Comparison of ENCODE assay signal across 19 cellular contexts in genomic region chrX:110277609-110278008, GRCh38. TPM values are rescaled to one million over a fixed set of nuclear protein-coding genes. Genes with fewer than 3 reads are reported as not detected.
A peak's percentile ranks its signal among the peaks of the same experiment; 100 is the strongest.
DNase-seq lines count a peak whose midpoint lies in the region; ATAC-seq, FAIRE-seq and TF ChIP-seq lines count a peak whose summit lies in the region.
"Had no signal": no experiment of that assay in that cellular context is flagged by ENCODE, and none has a peak within 500 bp of the region (broad histone marks: within the 10 kb centered on the region; RNA-seq: fewer than 3 reads in every experiment).

No MANE protein-coding gene starts in this region.

- H4K20me1 ChIP-seq in PC-9 (ENCODE audit: insufficient read depth) (0 out of 2 replicates have a peak, but pooled peaks cover 4% of the 10 kb centered on the region), endothelial cell of umbilical vein (replicated peaks; ENCODE audit: control insufficient read depth, extremely low read depth, insufficient read depth, low read length) (no peaks in the 10 kb centered on the region)

- no peak for TF ChIP-seq RAD21 in A549 (conservative IDR thresholded peaks at IDR 0.05 in 1 of 2, IDR thresholded peaks at IDR 0.05 in 1 of 2)

- H2AFZ ChIP-seq in PC-9, result no peak overlapping the region
- no peak overlapping the region for H2AFZ ChIP-seq in endothelial cell of umbilical vein (ENCODE audit: low read depth, low read length)

- dilution Hi-C loops in endothelial cell of umbilical vein (cut with MboI; ENCODE audit: extremely low pct_ligation_motif_present, low sequenced_read_pairs), result no loop called here

- H3K36me3 ChIP-seq in PC-9 (ENCODE audit: low read depth) (0 out of 2 replicates have a peak, but pooled peaks cover 4% of the 10 kb centered on the region), endothelial cell of umbilical vein (ENCODE audit: control insufficient read depth in 2 of 2, extremely low read depth in 1 of 2, insufficient read depth in 2 of 2, low read length in 2 of 2) (no peaks in the 10 kb centered on the region), spleen (no peaks in the 10 kb centered on the region)
- H3K36me3 ChIP-seq: SJCRH30 had no signal

- no peaks in the 10 kb centered on the region for H3K9me1 ChIP-seq in endothelial cell of umbilical vein (replicated peaks; ENCODE audit: control insufficient read depth, extremely low read depth, insufficient read depth, low read length)

- ATAC-seq in A549, result no peak

- H3K79me2 ChIP-seq in PC-9 (ENCODE audit: low read depth), result peaks cover 58% of the 10 kb centered on the region
- peaks cover 5% of the 10 kb centered on the region for H3K79me2 ChIP-seq in endothelial cell of umbilical vein (ENCODE audit: control insufficient read depth, insufficient read depth, low read length)

- H3K4me1 ChIP-seq in A549 (peaks cover 45% of the 10 kb centered on the region), PC-9 (replicated peaks; ENCODE audit: insufficient read depth) (0 out of 2 replicates have a peak, but pooled peaks cover 5% of the 10 kb centered on the region), endothelial cell of umbilical vein (ENCODE audit: control insufficient read depth, extremely low read depth, insufficient read depth, low read length) (no peaks in the 10 kb centered on the region), spleen (peaks cover 0 to 2% (median 0%) of the 10 kb centered on the region in 6 donors)
- H3K4me1 ChIP-seq: SJCRH30 had no signal

- TF ChIP-seq EP300 in A549 (IDR thresholded peaks at IDR 0.05), result no peak

- FAIRE-seq in A549 (lab: Jason Lieb, UNC), result peak; percentile 96
- FAIRE-seq in GM19239 (lab: Jason Lieb, UNC), result peak; percentile 80
- peak; percentile 8 for FAIRE-seq in endothelial cell of umbilical vein (lab: Jason Lieb, UNC)

- BruUV-seq in PC-9 (replicated peaks; lab: Mats Ljungman, UMichigan) (no TSS peak), endothelial cell of umbilical vein (replicated peaks; lab: Mats Ljungman, UMichigan) (no TSS peak)

- TF ChIP-seq POLR2A in A549 (IDR thresholded peaks at IDR 0.05; ENCODE audit: low read length) (no peak), endothelial cell of umbilical vein (IDR thresholded peaks at IDR 0.05; ENCODE audit: low read depth, low read length) (no peak), spleen (IDR thresholded peaks at IDR 0.05) (no peak), erythroblast (IDR thresholded peaks at IDR 0.05; ENCODE audit: low read length) (no peak)

- peaks cover 19% of the 10 kb centered on the region; the same call in 1 of the 2 replicates for H3F3A ChIP-seq in PC-9 (ENCODE audit: insufficient read depth, low read depth)

- no peak overlapping the region for H3K9ac ChIP-seq in endothelial cell of umbilical vein (replicated peaks; ENCODE audit: extremely low read depth, insufficient read depth, low read length)

- no peak overlapping the region for H3K27ac ChIP-seq in A549
- peak overlapping the region; percentile 41; the same call in 1 of the 2 replicates for H3K27ac ChIP-seq in PC-9
- no peak overlapping the region for H3K27ac ChIP-seq in endothelial cell of umbilical vein (ENCODE audit: insufficient read depth, low read depth, low read length)
- no peak overlapping the region for H3K27ac ChIP-seq in spleen
- H3K27ac ChIP-seq: SJCRH30 had no signal

- CTCF ChIA-PET in A549 (lab: Yijun Ruan, JAX), result interaction anchor here (1.4 to 1.7 kb wide), 2 partner anchors 40 to 135 kb away, joined by 5 to 7 read pairs; partner anchors contain the start of gene AMMECR1
- CTCF ChIA-PET in PC-9 (lab: Charles Lee), result no interaction called here
- CTCF ChIA-PET in endothelial cell of umbilical vein (lab: Charles Lee), result interaction anchor here (0.6 to 2.0 kb wide), 4 partner anchors 8 to 117 kb away, joined by 3 to 6 read pairs (median 4); partner anchors contain the start of gene AMMECR1

- H3K4me3 ChIP-seq in A549, result no peak overlapping the region
- no peak overlapping the region for H3K4me3 ChIP-seq in PC-9
- no peak overlapping the region for H3K4me3 ChIP-seq in endothelial cell of umbilical vein (replicated peaks in 1 of 3; ENCODE audit: insufficient read depth in 1 of 3, low read depth in 1 of 3, low read length in 3 of 3)
- no peak overlapping the region for H3K4me3 ChIP-seq in spleen
- H3K4me3 ChIP-seq: SJCRH30 had no signal

- DNase-seq in A549 (ENCODE audit: low read depth in 1 of 2, low spot score in 1 of 2), result no peak
- DNase-seq in GM19239 (ENCODE audit: insufficient read length, low spot score), result no peak
- peak in 1 of 2 experiments; percentile 59 for DNase-seq in PC-9
- peak; percentile 12 for DNase-seq in endothelial cell of umbilical vein (ENCODE audit: low read depth, low spot score)
- DNase-seq in spleen, result no peak
- no peak for DNase-seq in erythroblast (lab: John Stamatoyannopoulos, UW)
- no peak for DNase-seq in effector CD8-positive, alpha-beta T cell (lab: John Stamatoyannopoulos, UW)
- DNase-seq in pons (ENCODE audit: low spot score), result no peak
- DNase-seq: CD4-positive, CD25-positive, alpha-beta regulatory T cell; DMS79 treated with DMSO at 0.1 percent for 48 hours; GDM1; GOT3; KBM-7; NCI-H1105 treated with DMSO at 0.1 percent for 48 hours; NCI-H187 treated with DMSO at 0.1 percent for 48 hours; NCI-H446 treated with DMSO at 0.1 percent for 48 hours; NCI-H82; RPMI8226; SJCRH30 had no signal

- H3K4me2 ChIP-seq in A549 (no peak overlapping the region), PC-9 (no peak overlapping the region), endothelial cell of umbilical vein (ENCODE audit: insufficient read depth, low read length) (no peak overlapping the region)

- POLR2A ChIA-PET in A549 (lab: Yijun Ruan, JAX), result no interaction called here
- POLR2A ChIA-PET in PC-9 (lab: Charles Lee; ENCODE audit: unreplicated experiment), result interaction anchor here (0.7 kb wide), 1 partner anchor 545 kb away, joined by 3 read pairs; no protein-coding TSS in a partner anchor
- POLR2A ChIA-PET in endothelial cell of umbilical vein (lab: Charles Lee), result no interaction called here

- intact Hi-C loops in PC-9 (cut with micrococcal nuclease; ENCODE audit: unreplicated experiment), result no loop called here
- intact Hi-C loops in endothelial cell of umbilical vein (cut with micrococcal nuclease), result no loop called here
- intact Hi-C loops in spleen (cut with DNase I; ENCODE audit: low total_unique reads), result no loop called here

- WGBS in A549 (ENCODE audit: missing lambda C conversion rate), result 96% methylated on average over 1 of the region's 1 CpG
- WGBS in spleen, 5 donors, result 68 to 92% (median 83%) methylated on average over 1 of the region's 1 CpG

- H3K9me3 ChIP-seq in A549 (no peaks in the 10 kb centered on the region), PC-9 (ENCODE audit: insufficient read depth, low read depth) (0 out of 2 replicates have a peak, but pooled peaks cover 6% of the 10 kb centered on the region), endothelial cell of umbilical vein (replicated peaks; ENCODE audit: control insufficient read depth, insufficient read depth, low read length) (no peaks in the 10 kb centered on the region), spleen (peaks cover 0 to 12% (median 0%) of the 10 kb centered on the region in 8 donors)
- H3K9me3 ChIP-seq: SJCRH30 had no signal

- no peaks in the 10 kb centered on the region for H3K9me2 ChIP-seq in PC-9 (ENCODE audit: insufficient read depth)

- TF ChIP-seq CTCF in A549 (IDR thresholded peaks at IDR 0.05), result no peak
- no peak for TF ChIP-seq CTCF in PC-9 (conservative IDR thresholded peaks at IDR 0.05)
- TF ChIP-seq CTCF in endothelial cell of umbilical vein (IDR thresholded peaks at IDR 0.05; ENCODE audit: extremely low read depth in 1 of 2, insufficient read depth in 1 of 2, low read depth in 1 of 2, low read length in 2 of 2), result no peak
- no peak for TF ChIP-seq CTCF in spleen (IDR thresholded peaks at IDR 0.05 in 8 of 11, conservative IDR thresholded peaks at IDR 0.05 in 3 of 11)

- H3K27me3 ChIP-seq in PC-9 (ENCODE audit: insufficient read depth, low read depth) (no peaks in the 10 kb centered on the region), endothelial cell of umbilical vein (ENCODE audit: control insufficient read depth in 2 of 2, insufficient read depth in 2 of 2, low read length in 2 of 2) (no peaks in the 10 kb centered on the region), spleen (replicated peaks in 1 of 7) (no peaks in the 10 kb centered on the region)
- H3K27me3 ChIP-seq: SJCRH30 had no signal

TF ChIP-seq in A549, 52 proteins besides CTCF, POLR2A, EP300 and RAD21 (continues in another document):
- no peak for TF ChIP-seq RNF2 (IDR thresholded peaks at IDR 0.05; ENCODE audit: borderline replicate concordance, low read depth)
- no peak for TF ChIP-seq BHLHE40 (IDR thresholded peaks at IDR 0.05; ENCODE audit: low read depth, low read length)

TF ChIP-seq in endothelial cell of umbilical vein, 7 proteins besides CTCF, POLR2A, EP300 and RAD21 (continues in another document):
- no peak for TF ChIP-seq MAX (IDR thresholded peaks at IDR 0.05; ENCODE audit: insufficient read depth, insufficient read length)
- no peak for TF ChIP-seq MYC (IDR thresholded peaks at IDR 0.05; ENCODE audit: low read depth, low read length)
- no peak for TF ChIP-seq POLR2AphosphoS5 (IDR thresholded peaks at IDR 0.05; ENCODE audit: insufficient read depth, low read depth, low read length)
- TF ChIP-seq EZH2 (IDR thresholded peaks at IDR 0.05; ENCODE audit: borderline replicate concordance, low read depth, low read length, severe bottlenecking), result no peak
- TF ChIP-seq JUN (IDR thresholded peaks at IDR 0.05; ENCODE audit: borderline replicate concordance, insufficient read depth, insufficient read length, low read depth), result no peak

RNA-seq across cellular contexts. Expression of gene AMMECR1, which starts 40.3 kb away (rescaled TPM):
- polyA plus RNA-seq in A549 (2011; rRNA removed) (12.6 and 13.7 TPM in 2 replicates), A549 (2017; fragmentation: RNase III; extraction: RNeasy Plus Mini Kit Qiagen cat#74134 plus additional on column Dnase treatment) (7.9 to 8.9 TPM (median 8.1 TPM) in 3 replicates), endothelial cell of umbilical vein (3.0 and 3.6 TPM in 2 replicates), spleen (1 to 10 TPM; 1.7 to 3.2 (median 3.0) TPM)
- polyA plus RNA-seq in A549 (2012; cell fraction: cytosol; rRNA removed), result 3.9 and 4.2 TPM in 2 replicates
- polyA plus RNA-seq in A549 (2012; cell fraction: nucleus; rRNA removed), result 4.0 and 4.4 TPM in 2 replicates
- 5.2 and 9.6 TPM in 2 replicates for polyA minus RNA-seq in A549 (2011; rRNA and poly(A)+ RNA removed)
- total RNA-seq in PC-9 (2021) (24.4 and 35.4 TPM in 2 replicates), endothelial cell of umbilical vein (6.8 and 6.9 TPM in 2 replicates), spleen (10 to 100 TPM in 5 of 7 donors, 1 to 10 TPM in 2; 7.0 to 15.6 (median 11.2) TPM)
- polyA plus RNA-seq in endothelial cell of umbilical vein (2011; cell fraction: cytosol; rRNA removed), result 2.6 and 2.9 TPM in 2 replicates
- polyA plus RNA-seq in endothelial cell of umbilical vein (2011; cell fraction: nucleus; rRNA removed), result 5.6 and 6.5 TPM in 2 replicates
- polyA plus RNA-seq in endothelial cell of umbilical vein (2012), result 4.5 and 6.1 TPM in 2 replicates
- polyA minus RNA-seq in endothelial cell of umbilical vein, result 6.5 and 7.2 TPM in 2 replicates
- 8.3 TPM for polyA minus RNA-seq in endothelial cell of umbilical vein (2011; cell fraction: cytosol; rRNA and poly(A)+ RNA removed)
- polyA minus RNA-seq in endothelial cell of umbilical vein (2011; cell fraction: nucleus; rRNA and poly(A)+ RNA removed), result 7.5 and 13.9 TPM in 2 replicates
